1 cellular context compared by ENCODE assay signal in the genomic region with DNA sequence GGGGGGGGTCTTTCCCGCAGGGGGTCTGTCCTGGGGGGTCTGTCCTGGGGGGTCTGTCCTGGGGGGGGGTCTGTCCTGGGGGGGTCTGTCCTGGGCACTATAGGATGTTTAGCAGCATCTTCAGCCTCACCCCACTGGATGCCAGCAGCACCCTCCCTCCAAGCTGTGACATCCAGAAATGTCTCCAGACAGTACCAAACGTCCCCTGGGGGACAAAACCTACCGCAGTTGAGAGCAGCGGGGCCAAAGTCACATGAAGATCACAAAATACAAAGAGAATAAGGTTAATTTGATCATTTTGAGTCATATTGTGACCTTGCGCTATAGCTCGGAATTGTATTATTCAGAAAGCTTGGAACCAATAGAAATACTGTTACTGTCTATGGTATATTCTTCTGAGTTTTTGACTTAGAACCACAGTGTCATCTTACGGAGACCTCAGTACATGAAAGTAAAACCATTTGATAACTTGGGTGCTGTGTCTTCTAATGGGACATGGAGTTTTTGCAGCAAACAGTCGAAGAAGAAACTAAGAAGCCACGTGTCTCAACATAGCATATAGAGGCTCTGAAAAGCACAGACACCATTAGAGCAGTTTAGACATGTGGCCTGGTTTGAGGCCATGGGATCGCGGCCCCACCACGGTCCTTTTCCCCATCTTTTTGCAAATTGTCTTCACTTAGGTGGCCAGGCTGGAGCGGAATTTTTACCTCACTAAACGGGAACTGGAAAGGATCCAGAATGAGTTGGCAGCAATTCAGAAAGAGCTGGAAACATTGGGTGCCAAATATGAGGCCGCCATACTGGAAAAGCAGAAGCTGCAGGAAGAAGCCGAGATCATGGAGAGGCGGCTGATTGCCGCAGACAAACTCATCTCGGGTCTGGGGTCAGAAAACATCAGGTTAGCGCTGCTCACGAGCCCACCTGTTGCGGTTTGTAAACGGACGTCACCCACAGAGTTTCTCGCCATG.
TF ChIP-seq lines count a peak whose summit lies in the region.

No MANE protein-coding gene starts in this region.

TF ChIP-seq in SK-N-SH treated with all-trans-retinoic acid at 6 μM for 48 hours, 23 proteins besides CTCF, POLR2A, EP300 and RAD21 (continued from another document):
- TF ChIP-seq OSR1 (CRISPR knock-in tag; IDR thresholded peaks at IDR 0.05) (no peak), TOX (CRISPR knock-in tag; IDR thresholded peaks at IDR 0.05; ENCODE audit: borderline replicate concordance) (no peak), TSHZ2 (CRISPR knock-in tag; IDR thresholded peaks at IDR 0.05) (no peak), BACH2 (CRISPR knock-in tag; IDR thresholded peaks at IDR 0.05; ENCODE audit: borderline replicate concordance) (no peak), CREB5 (CRISPR knock-in tag; IDR thresholded peaks at IDR 0.05; ENCODE audit: low read depth) (no peak), ZNF70 (CRISPR knock-in tag; IDR thresholded peaks at IDR 0.05) (no peak)
